ENCODE assay signal across 1 cellular context in genomic region chr5:58122993-58123392, GRCh38.
TF ChIP-seq lines count a peak whose summit lies in the region.

No MANE protein-coding gene starts in this region.

TF ChIP-seq in IMR-90, 13 proteins besides CTCF, POLR2A, EP300 and RAD21:
- TF ChIP-seq FOS (IDR thresholded peaks at IDR 0.05; ENCODE audit: low read depth, low read length): no peak
